14 cellular contexts compared by ENCODE assay signal in genomic region chr2:156182132-156182531, GRCh38.
DNase-seq lines count a peak whose midpoint lies in the region; ATAC-seq and TF ChIP-seq lines count a peak whose summit lies in the region.
"Had no signal": no experiment of that assay in that cellular context is flagged by ENCODE, and none has a peak within 500 bp of the region (broad histone marks: within the 10 kb centered on the region; RNA-seq: fewer than 3 reads in every experiment).

No MANE protein-coding gene starts in this region.

- H3K4me3 Mint-ChIP-seq in activated naive CD4-positive, alpha-beta T cell treated with anti-CD3 and anti-CD28 coated beads, Interleukin-2, amount 10 ng/mL, durations not matched to agents 7 days and 5 days: no peak overlapping the region
- H3K4me3 Mint-ChIP-seq: activated CD8-positive, alpha-beta memory T cell treated with anti-CD3 and anti-CD28 coated beads, Interleukin-2, amount 10 ng/mL, durations not matched to agents 7 days and 5 days; CD4-positive, alpha-beta T cell had no signal

- peaks cover 4% of the 10 kb centered on the region for H3K27me3 Mint-ChIP-seq in activated naive CD4-positive, alpha-beta T cell treated with anti-CD3 and anti-CD28 coated beads, Interleukin-2, amount 10 ng/mL, durations not matched to agents 7 days and 5 days

- WGBS in esophagus squamous epithelium, 2 donors: 28 to 38% methylated on average over 2 of the region's 2 CpGs

- no peak overlapping the region for H3K27ac Mint-ChIP-seq in activated naive CD4-positive, alpha-beta T cell treated with anti-CD3 and anti-CD28 coated beads, Interleukin-2, amount 10 ng/mL, durations not matched to agents 7 days and 5 days
- H3K27ac Mint-ChIP-seq: activated CD8-positive, alpha-beta memory T cell treated with anti-CD3 and anti-CD28 coated beads, Interleukin-2, amount 10 ng/mL, durations not matched to agents 7 days and 5 days; CD4-positive, alpha-beta T cell had no signal

- ATAC-seq in sciatic nerve (peak; percentile 28), HG02571 (IDR thresholded peaks at IDR 0.05; ENCODE audit: unreplicated experiment) (no peak)
- ATAC-seq: activated CD8-positive, alpha-beta memory T cell treated with anti-CD3 and anti-CD28 coated beads, Interleukin-2, amount 10 ng/mL, durations not matched to agents 7 days and 5 days; GM12878 had no signal

- no peaks in the 10 kb centered on the region for H3K4me1 Mint-ChIP-seq in activated naive CD4-positive, alpha-beta T cell treated with anti-CD3 and anti-CD28 coated beads, Interleukin-2, amount 10 ng/mL, durations not matched to agents 7 days and 5 days
- H3K4me1 Mint-ChIP-seq: activated CD8-positive, alpha-beta memory T cell treated with anti-CD3 and anti-CD28 coated beads, Interleukin-2, amount 10 ng/mL, durations not matched to agents 7 days and 5 days had no signal

- DNase-seq in Kasumi-1 (lab: John Stamatoyannopoulos, UW): peak; percentile 23 to 26
- DNase-seq in NCI-H69 (lab: John Stamatoyannopoulos, UW): peak; percentile 78
- no peak for DNase-seq in esophagus squamous epithelium (lab: John Stamatoyannopoulos, UW)
- DNase-seq in sciatic nerve (ENCODE audit: low spot score): no peak
- DNase-seq in activated CD4-positive, CD25-positive, alpha-beta regulatory T cell (lab: John Stamatoyannopoulos, UW): no peak
- DNase-seq in activated naive CD4-positive, alpha-beta T cell treated with anti-CD3 and anti-CD28 coated beads, Interleukin-2, amount 10 ng/mL, durations not matched to agents 7 days and 5 days: no peak
- DNase-seq in KBM-7: no peak
- DNase-seq: activated CD8-positive, alpha-beta memory T cell treated with anti-CD3 and anti-CD28 coated beads, Interleukin-2, amount 10 ng/mL, durations not matched to agents 7 days and 5 days; CD4-positive, alpha-beta T cell; kidney glomerular epithelial cell; NCI-H524 treated with DMSO at 0.1 percent for 48 hours had no signal

- intact Hi-C loops in esophagus squamous epithelium (cut with DNase I) (no loop called here), sciatic nerve (cut with DNase I) (no loop called here)

- no peaks in the 10 kb centered on the region for H3K36me3 ChIP-seq in esophagus squamous epithelium
- H3K36me3 ChIP-seq: ascending aorta had no signal

- no peak for TF ChIP-seq POLR2A in esophagus squamous epithelium (IDR thresholded peaks at IDR 0.05)

- no peak overlapping the region for H3K4me3 ChIP-seq in esophagus squamous epithelium
- H3K4me3 ChIP-seq: ascending aorta, GM12878 had no signal

- in situ Hi-C loops in KBM-7 (cut with MboI; ENCODE audit: low pct_unique_long_range_greater_than_20kb, low sequenced_read_pairs): no loop called here

- no peaks in the 10 kb centered on the region for H3K36me3 Mint-ChIP-seq in activated naive CD4-positive, alpha-beta T cell treated with anti-CD3 and anti-CD28 coated beads, Interleukin-2, amount 10 ng/mL, durations not matched to agents 7 days and 5 days
- H3K36me3 Mint-ChIP-seq: activated CD8-positive, alpha-beta memory T cell treated with anti-CD3 and anti-CD28 coated beads, Interleukin-2, amount 10 ng/mL, durations not matched to agents 7 days and 5 days had no signal

- no peaks in the 10 kb centered on the region for H3K9me3 Mint-ChIP-seq in activated naive CD4-positive, alpha-beta T cell treated with anti-CD3 and anti-CD28 coated beads, Interleukin-2, amount 10 ng/mL, durations not matched to agents 7 days and 5 days
- H3K9me3 Mint-ChIP-seq: CD4-positive, alpha-beta T cell had no signal

- no peak for TF ChIP-seq CTCF in esophagus squamous epithelium (IDR thresholded peaks at IDR 0.05)

- H3K9me3 ChIP-seq in esophagus squamous epithelium: no peaks in the 10 kb centered on the region
- H3K9me3 ChIP-seq: ascending aorta had no signal

- CTCF ChIA-PET in activated naive CD4-positive, alpha-beta T cell treated with anti-CD3 and anti-CD28 coated beads, Interleukin-2, amount 10 ng/mL, durations not matched to agents 7 days and 5 days (lab: Charles Lee): no interaction called here

- H3K27ac ChIP-seq in esophagus squamous epithelium: peak overlapping the region; percentile 80 to 86 (median 84)
- H3K27ac ChIP-seq: ascending aorta had no signal

- H3K27me3 ChIP-seq in esophagus squamous epithelium: no peaks in the 10 kb centered on the region
- H3K27me3 ChIP-seq: ascending aorta had no signal

- H3K4me1 ChIP-seq in esophagus squamous epithelium: peaks cover 0 to 29% (median 7%) of the 10 kb centered on the region in 3 donors
- H3K4me1 ChIP-seq: ascending aorta had no signal

Comparison
In these comparisons a context has a peak if more than half of its experiments do, and no peak if none do; other contexts are left out.
1. DNase-seq: peak in Kasumi-1 (2 of 2) and NCI-H69 (single experiment); none in esophagus squamous epithelium (single experiment), sciatic nerve (single experiment), activated CD4-positive, CD25-positive, alpha-beta regulatory T cell (0 of 4), activated naive CD4-positive, alpha-beta T cell treated with anti-CD3 and anti-CD28 coated beads, Interleukin-2, amount 10 ng/mL, durations not matched to agents 7 days and 5 days (single experiment) and KBM-7 (single experiment).